8 cellular contexts compared by ENCODE assay signal in the genomic region with DNA sequence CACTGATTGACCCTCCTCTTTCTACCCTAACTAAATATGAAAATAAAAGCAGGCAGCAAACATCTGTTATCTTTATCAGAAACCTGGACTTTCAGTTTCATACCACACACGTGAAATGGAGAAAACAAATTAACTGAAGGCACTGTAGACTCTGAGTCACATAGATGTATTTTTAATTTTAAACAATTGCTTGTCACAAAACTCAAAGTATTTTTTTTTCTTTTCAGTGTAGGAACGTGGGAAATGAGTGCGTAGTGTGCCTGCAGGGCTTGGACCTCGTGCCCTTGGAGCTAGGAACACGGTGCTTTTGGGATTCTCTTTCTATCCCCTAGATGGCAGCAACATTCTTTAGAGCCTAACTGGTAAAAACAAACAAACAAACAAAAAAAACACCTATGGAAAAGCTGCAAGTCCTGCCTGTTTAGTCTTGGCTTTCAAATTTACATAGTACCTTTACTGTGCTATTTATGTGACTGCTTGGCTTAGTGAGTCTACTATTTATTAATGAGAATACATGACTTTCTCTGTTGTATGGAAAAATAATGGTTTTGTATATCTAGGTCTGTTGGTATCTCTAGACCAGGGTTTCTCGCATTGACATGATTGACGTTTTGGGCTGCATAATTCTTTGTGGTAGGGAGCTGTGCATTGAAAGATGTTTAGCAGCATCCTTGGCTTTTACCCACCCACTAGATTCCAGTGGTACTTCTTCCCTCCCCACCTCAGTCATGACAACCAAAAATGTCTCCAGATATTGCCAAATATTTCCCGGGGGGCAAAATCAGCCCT. TPM values are rescaled to one million over a fixed set of nuclear protein-coding genes. Genes with fewer than 3 reads are reported as not detected.
DNase-seq lines count a peak whose midpoint lies in the region; ATAC-seq and TF ChIP-seq lines count a peak whose summit lies in the region.

No MANE protein-coding gene starts in this region.

- H3K27me3 Mint-ChIP-seq in activated T-cell treated with anti-CD3 and anti-CD28 coated beads, Interleukin-2, amount 50 U/mL, for 72 hours (ENCODE audit: low read depth) = peaks cover 18% of the 10 kb centered on the region
- H3K27me3 Mint-ChIP-seq in endothelial cell (ENCODE audit: unreplicated experiment) = peaks cover 3% of the 10 kb centered on the region

- H3K4me3 ChIP-seq in SJSA1 (0 out of 2 replicates have a peak overlapping the region, but pooled peaks have one; percentile 10), aorta (ENCODE audit: low read length in 2 of 2) (no peak overlapping the region)

- H3K27ac ChIP-seq in SJSA1 (peak overlapping the region; percentile 20; the same call in 1 of the 2 replicates), aorta (ENCODE audit: low read depth in 1 of 2, low read length in 2 of 2) (no peak overlapping the region)

- peak in 1 of 2 donors; percentile 5 for DNase-seq in activated T-cell treated with anti-CD3 and anti-CD28 coated beads, Interleukin-2, amount 50 U/mL, for 72 hours
- no peak for DNase-seq in activated T-cell treated with anti-CD3 and anti-CD28 coated beads for 4 hours
- DNase-seq in SJSA1 (ENCODE audit: low read depth in 1 of 2, low spot score in 2 of 2) = peak in 1 of 2 experiments; percentile 73
- peak; percentile 26 for DNase-seq in endothelial cell (ENCODE audit: low spot score)
- DNase-seq in midbrain (lab: John Stamatoyannopoulos, UW) = peak; percentile 79
- DNase-seq in aorta = no peak

- peaks cover 54% of the 10 kb centered on the region for H3K4me1 Mint-ChIP-seq in activated T-cell treated with anti-CD3 and anti-CD28 coated beads, Interleukin-2, amount 50 U/mL, for 72 hours (ENCODE audit: low read depth)
- peaks cover 28% of the 10 kb centered on the region for H3K4me1 Mint-ChIP-seq in endothelial cell (ENCODE audit: unreplicated experiment)

- H3K4me1 ChIP-seq in SJSA1 (replicated peaks) = peaks cover 19% of the 10 kb centered on the region
- H3K4me1 ChIP-seq in aorta (ENCODE audit: control insufficient read depth in 1 of 2, insufficient read depth in 2 of 2, low read length in 2 of 2) = peaks cover 10 to 18% of the 10 kb centered on the region in 2 donors

- H3K9me3 ChIP-seq in SJSA1 (replicated peaks) (no peaks in the 10 kb centered on the region), aorta (ENCODE audit: control insufficient read depth, low read length) (no peaks in the 10 kb centered on the region)

- ATAC-seq in activated T-cell treated with anti-CD3 and anti-CD28 coated beads, Interleukin-2, amount 50 U/mL, for 72 hours (replicated peaks in 1 of 2) = peak; percentile 61 to 64
- ATAC-seq in GM21390 (IDR thresholded peaks at IDR 0.05; ENCODE audit: unreplicated experiment) = peak; percentile 81
- peak; percentile 85 for ATAC-seq in HG03521 (IDR thresholded peaks at IDR 0.05; ENCODE audit: unreplicated experiment)
- ATAC-seq in aorta (ENCODE audit: low FRiP score) = no peak

- H3K36me3 ChIP-seq in SJSA1 (no peaks in the 10 kb centered on the region), aorta (ENCODE audit: control insufficient read depth in 1 of 2, insufficient read depth in 2 of 2, low read length in 1 of 2) (no peaks in the 10 kb centered on the region)

- WGBS in aorta, 2 donors = 21 to 31% methylated on average over 8 of the region's 8 CpGs

- TF ChIP-seq CTCF in endothelial cell (IDR thresholded peaks at IDR 0.05; ENCODE audit: unreplicated experiment) = peak; percentile 45

- H3K27me3 ChIP-seq in SJSA1 (replicated peaks) (no peaks in the 10 kb centered on the region), aorta (ENCODE audit: control insufficient read depth in 1 of 2, insufficient read depth in 2 of 2, low read length in 1 of 2) (no peaks in the 10 kb centered on the region)

- intact Hi-C loops in aorta (cut with DNase I) = loop anchor here (5.0 to 10.0 kb wide), 4 partner anchors 95 to 963 kb away; partner anchors contain the start of gene PLK2 (in 2 of the 2)

- H3K27ac Mint-ChIP-seq in activated T-cell treated with anti-CD3 and anti-CD28 coated beads, Interleukin-2, amount 50 U/mL, for 72 hours = no peak overlapping the region
- no peak overlapping the region for H3K27ac Mint-ChIP-seq in endothelial cell (ENCODE audit: unreplicated experiment)

- no peaks in the 10 kb centered on the region for H3K9me3 Mint-ChIP-seq in activated T-cell treated with anti-CD3 and anti-CD28 coated beads, Interleukin-2, amount 50 U/mL, for 72 hours
- no peaks in the 10 kb centered on the region for H3K9me3 Mint-ChIP-seq in endothelial cell (ENCODE audit: unreplicated experiment)

- no peaks in the 10 kb centered on the region for H3K36me3 Mint-ChIP-seq in activated T-cell treated with anti-CD3 and anti-CD28 coated beads, Interleukin-2, amount 50 U/mL, for 72 hours (ENCODE audit: insufficient read depth in 2 of 2)
- no peaks in the 10 kb centered on the region for H3K36me3 Mint-ChIP-seq in endothelial cell (ENCODE audit: low read depth, unreplicated experiment)

- peak overlapping the region; percentile 52 to 64 for H3K4me3 Mint-ChIP-seq in activated T-cell treated with anti-CD3 and anti-CD28 coated beads, Interleukin-2, amount 50 U/mL, for 72 hours
- no peak overlapping the region for H3K4me3 Mint-ChIP-seq in endothelial cell (ENCODE audit: unreplicated experiment)

RNA-seq across cellular contexts. Expression of gene ACTBL2, which starts 16.8 kb away (rescaled TPM):
- not detected for total RNA-seq in activated T-cell treated with anti-CD3 and anti-CD28 coated beads, Interleukin-2, amount 50 U/mL, for 72 hours
- total RNA-seq in SJSA1 (2014; rRNA removed; shearing (Covaris generic)) = not detected in 2 replicates
- not detected for total RNA-seq in endothelial cell (ENCODE audit: unreplicated experiment)
- total RNA-seq in aorta = not detected
- not detected for polyA plus RNA-seq in aorta

Comparison
In these comparisons a context has a peak if more than half of its experiments do, and no peak if none do; other contexts are left out.
1. DNase-seq: peak in endothelial cell (single experiment) and midbrain (single experiment); none in activated T-cell treated with anti-CD3 and anti-CD28 coated beads for 4 hours (single experiment) and aorta (0 of 2).